ENCODE assay signal across 3 cellular contexts in the genomic region with DNA sequence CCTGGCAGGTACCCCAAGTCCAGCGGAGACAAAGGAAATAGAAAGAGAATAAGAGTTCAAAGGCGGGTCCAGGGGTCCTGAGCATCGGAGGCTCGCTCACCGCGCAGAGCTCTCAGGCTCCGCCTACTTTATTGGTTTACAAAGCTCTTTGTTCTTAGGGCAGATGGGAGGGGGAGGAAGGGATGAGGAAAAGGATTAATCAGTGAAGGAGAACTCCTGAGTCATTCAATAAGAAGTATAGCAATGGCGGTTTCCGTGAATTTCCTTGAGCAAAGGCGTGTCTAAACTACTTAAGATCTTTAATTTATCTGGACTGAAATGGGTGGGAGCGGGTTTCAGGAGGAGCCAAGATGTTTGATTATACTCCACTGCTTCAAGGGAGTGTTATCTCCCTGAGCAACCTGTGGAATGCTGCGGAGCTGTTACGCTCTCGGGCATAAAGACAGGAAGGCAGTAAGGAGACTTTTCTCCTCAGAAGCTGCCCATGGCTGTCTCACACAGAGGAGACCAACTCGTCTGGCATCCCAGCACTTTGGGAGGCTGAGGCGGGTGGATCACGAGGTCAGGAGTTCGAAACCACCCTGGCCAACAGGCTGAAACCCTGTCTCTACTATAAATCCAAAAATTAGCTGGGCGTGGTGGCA. TPM values are rescaled to one million over a fixed set of nuclear protein-coding genes. Genes with fewer than 3 reads are reported as not detected.
"Had no signal": no experiment of that assay in that cellular context is flagged by ENCODE, and none has a peak within 500 bp of the region (broad histone marks: within the 10 kb centered on the region; RNA-seq: fewer than 3 reads in every experiment).

No MANE protein-coding gene starts in this region.

RNA-seq across cellular contexts. Expression of gene ABCA13, which starts 29.8 kb away (rescaled TPM):
- total RNA-seq: activated CD4-positive, alpha-beta memory T cell treated with anti-CD3 and anti-CD28 coated beads, Interleukin-2, amount 10 ng/mL, durations not matched to agents 7 days and 5 days; lung microvascular endothelial cell had no signal
- polyA plus RNA-seq: immature natural killer cell had no signal
